1 cellular context compared by ENCODE assay signal in the genomic region with DNA sequence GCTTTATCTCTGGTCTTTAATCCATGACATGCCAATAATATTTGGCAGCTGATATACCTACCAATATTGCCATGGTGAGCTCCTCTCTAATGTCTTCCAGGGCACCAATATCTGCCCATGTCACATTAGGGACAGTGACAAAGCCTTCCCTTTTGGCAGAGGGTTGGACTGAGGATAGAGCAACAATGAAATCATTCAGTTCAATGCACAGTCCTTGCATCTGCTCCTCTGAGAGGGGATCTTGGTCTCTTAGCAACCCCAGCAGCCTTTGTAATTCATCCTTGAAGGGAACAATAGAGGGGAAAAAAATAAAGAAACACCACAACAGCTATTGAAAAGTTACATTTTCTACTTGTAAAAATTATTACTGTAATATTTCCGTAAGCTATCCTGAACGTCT.
TF ChIP-seq lines count a peak whose summit lies in the region.

No MANE protein-coding gene starts in this region.

TF ChIP-seq in K562, 482 proteins besides CTCF, POLR2A, EP300 and RAD21:
- TF ChIP-seq RFX1 (IDR thresholded peaks at IDR 0.05) (peak; percentile 24; the same call in 1 of the 2 replicates), NR1H2 (CRISPR knock-in tag; IDR thresholded peaks at IDR 0.05) (no peak), FOXJ3 (CRISPR knock-in tag; IDR thresholded peaks at IDR 0.05) (no peak), MYC (IDR thresholded peaks at IDR 0.05; ENCODE audit: low read depth, low read length) (no peak), MYC (CRISPR knock-in tag; IDR thresholded peaks at IDR 0.05; ENCODE audit: borderline replicate concordance, low read depth) (no peak)
